In genomic region chr10:132931851-132932250, GRCh38 we compare ENCODE assay signal across 2 cellular contexts. TPM values are rescaled to one million over a fixed set of nuclear protein-coding genes. Genes with fewer than 3 reads are reported as not detected.
"Had no signal": no experiment of that assay in that cellular context is flagged by ENCODE, and none has a peak within 500 bp of the region (broad histone marks: within the 10 kb centered on the region; RNA-seq: fewer than 3 reads in every experiment).

No MANE protein-coding gene starts in this region.

RNA-seq across cellular contexts. Expression of gene CFAP46, which starts 10.5 kb away (rescaled TPM):
- total RNA-seq: transverse colon had no signal
- polyA plus RNA-seq: mammary epithelial cell had no signal
